Comparison of ENCODE assay signal across 16 cellular contexts in the genomic region with DNA sequence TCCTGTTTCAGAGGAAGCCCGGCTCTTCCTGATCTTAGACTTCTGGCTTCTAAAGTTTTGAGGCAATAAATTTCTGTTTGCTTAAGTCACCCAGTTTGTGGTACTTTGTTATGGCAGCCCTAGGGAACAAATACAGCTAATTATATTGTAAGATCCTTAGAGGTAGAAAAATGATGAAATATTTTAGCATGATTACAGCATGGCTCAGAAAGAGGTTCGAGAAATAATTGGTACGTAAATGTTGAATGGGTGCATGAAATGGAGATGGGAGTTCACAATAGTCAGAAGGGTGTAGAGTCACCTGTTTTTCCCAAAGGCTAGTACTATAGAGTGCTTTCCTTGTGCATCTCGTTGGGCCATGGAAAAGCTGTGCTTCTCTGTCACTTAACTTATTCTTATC.
DNase-seq lines count a peak whose midpoint lies in the region; ATAC-seq, FAIRE-seq and TF ChIP-seq lines count a peak whose summit lies in the region.
"Had no signal": no experiment of that assay in that cellular context is flagged by ENCODE, and none has a peak within 500 bp of the region (broad histone marks: within the 10 kb centered on the region; RNA-seq: fewer than 3 reads in every experiment).

No MANE protein-coding gene starts in this region.

- H3K27ac Mint-ChIP-seq in activated T-cell treated with anti-CD3 and anti-CD28 coated beads, Interleukin-2, amount 50 U/mL, for 72 hours, result peak overlapping the region; percentile 93
- peak overlapping the region; percentile 25 for H3K27ac Mint-ChIP-seq in activated naive CD8-positive, alpha-beta T cell treated with anti-CD3 and anti-CD28 coated beads, Interleukin-2, amount 50 U/mL, for 24 hours
- peak overlapping the region; percentile 78 to 93 for H3K27ac Mint-ChIP-seq in stimulated activated naive CD8-positive, alpha-beta T cell treated with anti-CD3 and anti-CD28 coated beads, Interleukin-15, amount 100 ng/mL, for 72 hours

- H2AFZ ChIP-seq in HepG2 (ENCODE audit: low read length), result no peak overlapping the region

- H3K4me3 Mint-ChIP-seq in activated T-cell treated with anti-CD3 and anti-CD28 coated beads, Interleukin-2, amount 50 U/mL, for 72 hours, result peak overlapping the region in 1 of 2 donors; percentile 36
- no peak overlapping the region for H3K4me3 Mint-ChIP-seq in activated naive CD8-positive, alpha-beta T cell treated with anti-CD3 and anti-CD28 coated beads, Interleukin-2, amount 50 U/mL, for 24 hours
- peak overlapping the region in 1 of 2 donors; percentile 47 for H3K4me3 Mint-ChIP-seq in stimulated activated naive CD8-positive, alpha-beta T cell treated with anti-CD3 and anti-CD28 coated beads, Interleukin-15, amount 100 ng/mL, for 72 hours
- H3K4me3 Mint-ChIP-seq: CD8-positive, alpha-beta memory T cell had no signal

- no peak for FAIRE-seq in HepG2 (lab: Jason Lieb, UNC)
- FAIRE-seq: RCC 7860 had no signal

- no peaks in the 10 kb centered on the region for H3K79me2 ChIP-seq in HepG2 (ENCODE audit: insufficient read depth, low read length)

- no peaks in the 10 kb centered on the region for H3K27me3 Mint-ChIP-seq in activated T-cell treated with anti-CD3 and anti-CD28 coated beads, Interleukin-2, amount 50 U/mL, for 72 hours (ENCODE audit: low read depth)
- no peaks in the 10 kb centered on the region for H3K27me3 Mint-ChIP-seq in activated naive CD8-positive, alpha-beta T cell treated with anti-CD3 and anti-CD28 coated beads, Interleukin-2, amount 50 U/mL, for 24 hours
- H3K27me3 Mint-ChIP-seq in stimulated activated naive CD8-positive, alpha-beta T cell treated with anti-CD3 and anti-CD28 coated beads, Interleukin-15, amount 100 ng/mL, for 72 hours, result no peaks in the 10 kb centered on the region
- H3K27me3 Mint-ChIP-seq: CD8-positive, alpha-beta memory T cell had no signal

- TF ChIP-seq RAD21 in HepG2 (CRISPR knock-in tag; IDR thresholded peaks at IDR 0.05), result no peak

- no peak overlapping the region for H3K4me3 ChIP-seq in HepG2 (replicated peaks in 1 of 3; ENCODE audit: insufficient read depth in 1 of 3, low read depth in 2 of 3, low read length in 3 of 3)

- no peak for DNase-seq in activated T-cell treated with anti-CD3 and anti-CD28 coated beads, Interleukin-2, amount 50 U/mL, for 72 hours
- DNase-seq in activated T-cell treated with anti-CD3 and anti-CD28 coated beads for 4 hours, result no peak
- DNase-seq in EH (ENCODE audit: low read depth), result peak; percentile 33
- no peak for DNase-seq in activated naive CD8-positive, alpha-beta T cell treated with anti-CD3 and anti-CD28 coated beads, Interleukin-2, amount 50 U/mL, for 24 hours
- DNase-seq in stimulated activated naive CD8-positive, alpha-beta T cell treated with anti-CD3 and anti-CD28 coated beads, Interleukin-15, amount 100 ng/mL, for 72 hours, result no peak
- no peak for DNase-seq in T-helper 1 cell
- DNase-seq in HepG2 (ENCODE audit: low spot score), result no peak
- DNase-seq: CD8-positive, alpha-beta memory T cell; H7; NCI-H1048; NCI-H1694 treated with DMSO at 0.1 percent for 48 hours; NCI-H2171; NCI-H446 treated with DMSO at 0.1 percent for 48 hours; NCI-H748 treated with DMSO at 0.1 percent for 48 hours; SHP77 had no signal

- H3K4me1 ChIP-seq in HepG2 (ENCODE audit: insufficient read depth, low read length), result peaks cover 28% of the 10 kb centered on the region

- no peaks in the 10 kb centered on the region for H3K9me3 ChIP-seq in HepG2 (ENCODE audit: low read length)

- no peaks in the 10 kb centered on the region for H3K27me3 ChIP-seq in HepG2 (ENCODE audit: control insufficient read depth in 1 of 2, insufficient read depth in 2 of 2, low read length in 2 of 2)

- TF ChIP-seq EP300 in HepG2 (IDR thresholded peaks at IDR 0.05; ENCODE audit: low read depth in 2 of 2, low read length in 2 of 2) (no peak), HepG2 (CRISPR knock-in tag; IDR thresholded peaks at IDR 0.05; ENCODE audit: borderline replicate concordance) (no peak)

- no peaks in the 10 kb centered on the region for H4K20me1 ChIP-seq in HepG2 (ENCODE audit: insufficient read depth, low read length)

- H3K9me3 Mint-ChIP-seq in activated T-cell treated with anti-CD3 and anti-CD28 coated beads, Interleukin-2, amount 50 U/mL, for 72 hours, result peaks cover 8 to 9% of the 10 kb centered on the region in 2 donors
- H3K9me3 Mint-ChIP-seq in activated naive CD8-positive, alpha-beta T cell treated with anti-CD3 and anti-CD28 coated beads, Interleukin-2, amount 50 U/mL, for 24 hours, result peaks cover 13% of the 10 kb centered on the region
- peaks cover 0 to 9% of the 10 kb centered on the region in 2 donors for H3K9me3 Mint-ChIP-seq in stimulated activated naive CD8-positive, alpha-beta T cell treated with anti-CD3 and anti-CD28 coated beads, Interleukin-15, amount 100 ng/mL, for 72 hours
- H3K9me3 Mint-ChIP-seq: CD8-positive, alpha-beta memory T cell had no signal

- H3K27ac ChIP-seq in HepG2 (ENCODE audit: extremely low read length, insufficient read depth, low read length), result no peak overlapping the region

- in situ Hi-C loops in HepG2 (cut with HindIII; ENCODE audit: extremely low pct_ligation_motif_present, low pct_unique_long_range_greater_than_20kb), result no loop called here

- POLR2A ChIA-PET in HepG2 (lab: Yijun Ruan, JAX), result no interaction called here

- no TSS peak for BruUV-seq in HepG2 (replicated peaks; lab: Mats Ljungman, UMichigan)

- no peak for TF ChIP-seq CTCF in HepG2 (CRISPR knock-in tag; IDR thresholded peaks at IDR 0.05)

- no peak overlapping the region for H3K9ac ChIP-seq in HepG2 (ENCODE audit: insufficient read depth, low read depth, low read length)

- intact Hi-C loops in HepG2 (cut with micrococcal nuclease; ENCODE audit: unreplicated experiment), result no loop called here

- CTCF ChIA-PET in HepG2 (lab: Yijun Ruan, JAX; ENCODE audit: low intra/inter-chr PET ratio, low total read pairs), result no interaction called here

- no peak overlapping the region for H3K4me2 ChIP-seq in HepG2 (ENCODE audit: low read depth, low read length)

- H3K36me3 Mint-ChIP-seq in activated T-cell treated with anti-CD3 and anti-CD28 coated beads, Interleukin-2, amount 50 U/mL, for 72 hours (ENCODE audit: insufficient read depth in 2 of 2), result peaks cover 5 to 14% of the 10 kb centered on the region in 2 donors
- H3K36me3 Mint-ChIP-seq in activated naive CD8-positive, alpha-beta T cell treated with anti-CD3 and anti-CD28 coated beads, Interleukin-2, amount 50 U/mL, for 24 hours (ENCODE audit: low read depth), result peaks cover 13% of the 10 kb centered on the region

- TF ChIP-seq POLR2A in HepG2 (IDR thresholded peaks at IDR 0.05; ENCODE audit: insufficient read depth in 1 of 2, low read depth in 2 of 2, low read length in 2 of 2), result no peak

- ATAC-seq in activated T-cell treated with anti-CD3 and anti-CD28 coated beads, Interleukin-2, amount 50 U/mL, for 72 hours (replicated peaks in 1 of 2), result no peak
- no peak for ATAC-seq in activated naive CD8-positive, alpha-beta T cell treated with anti-CD3 and anti-CD28 coated beads, Interleukin-2, amount 50 U/mL, for 24 hours
- ATAC-seq in stimulated activated naive CD8-positive, alpha-beta T cell treated with anti-CD3 and anti-CD28 coated beads, Interleukin-15, amount 100 ng/mL, for 72 hours, result no peak
- ATAC-seq in HepG2, result no peak

- 73% methylated on average over 4 of the region's 4 CpGs for WGBS in HepG2 (ENCODE audit: low lambda C conversion rate)

- H3K4me1 Mint-ChIP-seq in activated T-cell treated with anti-CD3 and anti-CD28 coated beads, Interleukin-2, amount 50 U/mL, for 72 hours (ENCODE audit: low read depth), result peaks cover 80% of the 10 kb centered on the region
- H3K4me1 Mint-ChIP-seq in activated naive CD8-positive, alpha-beta T cell treated with anti-CD3 and anti-CD28 coated beads, Interleukin-2, amount 50 U/mL, for 24 hours, result peaks cover 76% of the 10 kb centered on the region
- H3K4me1 Mint-ChIP-seq in stimulated activated naive CD8-positive, alpha-beta T cell treated with anti-CD3 and anti-CD28 coated beads, Interleukin-15, amount 100 ng/mL, for 72 hours, result peaks cover 74% of the 10 kb centered on the region

- no peaks in the 10 kb centered on the region for H3K36me3 ChIP-seq in HepG2 (replicated peaks in 1 of 2; ENCODE audit: control insufficient read depth in 1 of 2, insufficient read depth in 2 of 2, low read length in 2 of 2)

TF ChIP-seq in HepG2, 621 proteins besides CTCF, POLR2A, EP300 and RAD21:
- TF ChIP-seq, protein P1, sequence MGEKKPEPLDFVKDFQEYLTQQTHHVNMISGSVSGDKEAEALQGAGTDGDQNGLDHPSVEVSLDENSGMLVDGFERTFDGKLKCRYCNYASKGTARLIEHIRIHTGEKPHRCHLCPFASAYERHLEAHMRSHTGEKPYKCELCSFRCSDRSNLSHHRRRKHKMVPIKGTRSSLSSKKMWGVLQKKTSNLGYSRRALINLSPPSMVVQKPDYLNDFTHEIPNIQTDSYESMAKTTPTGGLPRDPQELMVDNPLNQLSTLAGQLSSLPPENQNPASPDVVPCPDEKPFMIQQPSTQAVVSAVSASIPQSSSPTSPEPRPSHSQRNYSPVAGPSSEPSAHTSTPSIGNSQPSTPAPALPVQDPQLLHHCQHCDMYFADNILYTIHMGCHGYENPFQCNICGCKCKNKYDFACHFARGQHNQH (CRISPR knock-in tag; IDR thresholded peaks at IDR 0.05), result no peak
- TF ChIP-seq RNF2 (conservative IDR thresholded peaks at IDR 0.05; ENCODE audit: low read depth) (no peak), ATF4 (CRISPR knock-in tag; IDR thresholded peaks at IDR 0.05) (peak in 1 of 2 experiments; percentile 25; a peak in 1 of 4 replicates), CSRNP2 (CRISPR knock-in tag; conservative IDR thresholded peaks at IDR 0.05; ENCODE audit: low read depth) (no peak), ZNF556 (CRISPR knock-in tag; IDR thresholded peaks at IDR 0.05; ENCODE audit: borderline replicate concordance) (no peak), ZNF235 (CRISPR knock-in tag; IDR thresholded peaks at IDR 0.05; ENCODE audit: borderline replicate concordance) (no peak)

Comparison
In these comparisons a context has a peak if more than half of its experiments do, and no peak if none do; other contexts are left out.
1. H3K27ac Mint-ChIP-seq: peak in every context shown above with its lines; median percentile 93 in activated T-cell treated with anti-CD3 and anti-CD28 coated beads, Interleukin-2, amount 50 U/mL, for 72 hours; 86 in stimulated activated naive CD8-positive, alpha-beta T cell treated with anti-CD3 and anti-CD28 coated beads, Interleukin-15, amount 100 ng/mL, for 72 hours; 25 in activated naive CD8-positive, alpha-beta T cell treated with anti-CD3 and anti-CD28 coated beads, Interleukin-2, amount 50 U/mL, for 24 hours.